ENCODE assay signal across 1 cellular context in genomic region chr13:44592448-44592847, GRCh38.
TF ChIP-seq lines count a peak whose summit lies in the region.

No MANE protein-coding gene starts in this region.

TF ChIP-seq in GM23338, 12 proteins besides CTCF, POLR2A, EP300 and RAD21:
- TF ChIP-seq CREB1 (CRISPR knock-in tag; IDR thresholded peaks at IDR 0.05; ENCODE audit: low read depth) (no peak), JUNB (IDR thresholded peaks at IDR 0.05; ENCODE audit: unreplicated experiment) (no peak), NANOG (IDR thresholded peaks at IDR 0.05; ENCODE audit: borderline replicate concordance) (no peak), EZH2phosphoT487 (IDR thresholded peaks at IDR 0.05; ENCODE audit: unreplicated experiment) (no peak), POLR2AphosphoS5 (IDR thresholded peaks at IDR 0.05; ENCODE audit: low read depth) (no peak), ZNF331 (CRISPR knock-in tag; IDR thresholded peaks at IDR 0.05; ENCODE audit: low read depth) (no peak), EZH2 (IDR thresholded peaks at IDR 0.05; ENCODE audit: low read depth, unreplicated experiment) (no peak), ZNF114 (CRISPR knock-in tag; IDR thresholded peaks at IDR 0.05) (no peak), STAT1 (IDR thresholded peaks at IDR 0.05; ENCODE audit: unreplicated experiment) (no peak)
- TF ChIP-seq, protein P1, sequence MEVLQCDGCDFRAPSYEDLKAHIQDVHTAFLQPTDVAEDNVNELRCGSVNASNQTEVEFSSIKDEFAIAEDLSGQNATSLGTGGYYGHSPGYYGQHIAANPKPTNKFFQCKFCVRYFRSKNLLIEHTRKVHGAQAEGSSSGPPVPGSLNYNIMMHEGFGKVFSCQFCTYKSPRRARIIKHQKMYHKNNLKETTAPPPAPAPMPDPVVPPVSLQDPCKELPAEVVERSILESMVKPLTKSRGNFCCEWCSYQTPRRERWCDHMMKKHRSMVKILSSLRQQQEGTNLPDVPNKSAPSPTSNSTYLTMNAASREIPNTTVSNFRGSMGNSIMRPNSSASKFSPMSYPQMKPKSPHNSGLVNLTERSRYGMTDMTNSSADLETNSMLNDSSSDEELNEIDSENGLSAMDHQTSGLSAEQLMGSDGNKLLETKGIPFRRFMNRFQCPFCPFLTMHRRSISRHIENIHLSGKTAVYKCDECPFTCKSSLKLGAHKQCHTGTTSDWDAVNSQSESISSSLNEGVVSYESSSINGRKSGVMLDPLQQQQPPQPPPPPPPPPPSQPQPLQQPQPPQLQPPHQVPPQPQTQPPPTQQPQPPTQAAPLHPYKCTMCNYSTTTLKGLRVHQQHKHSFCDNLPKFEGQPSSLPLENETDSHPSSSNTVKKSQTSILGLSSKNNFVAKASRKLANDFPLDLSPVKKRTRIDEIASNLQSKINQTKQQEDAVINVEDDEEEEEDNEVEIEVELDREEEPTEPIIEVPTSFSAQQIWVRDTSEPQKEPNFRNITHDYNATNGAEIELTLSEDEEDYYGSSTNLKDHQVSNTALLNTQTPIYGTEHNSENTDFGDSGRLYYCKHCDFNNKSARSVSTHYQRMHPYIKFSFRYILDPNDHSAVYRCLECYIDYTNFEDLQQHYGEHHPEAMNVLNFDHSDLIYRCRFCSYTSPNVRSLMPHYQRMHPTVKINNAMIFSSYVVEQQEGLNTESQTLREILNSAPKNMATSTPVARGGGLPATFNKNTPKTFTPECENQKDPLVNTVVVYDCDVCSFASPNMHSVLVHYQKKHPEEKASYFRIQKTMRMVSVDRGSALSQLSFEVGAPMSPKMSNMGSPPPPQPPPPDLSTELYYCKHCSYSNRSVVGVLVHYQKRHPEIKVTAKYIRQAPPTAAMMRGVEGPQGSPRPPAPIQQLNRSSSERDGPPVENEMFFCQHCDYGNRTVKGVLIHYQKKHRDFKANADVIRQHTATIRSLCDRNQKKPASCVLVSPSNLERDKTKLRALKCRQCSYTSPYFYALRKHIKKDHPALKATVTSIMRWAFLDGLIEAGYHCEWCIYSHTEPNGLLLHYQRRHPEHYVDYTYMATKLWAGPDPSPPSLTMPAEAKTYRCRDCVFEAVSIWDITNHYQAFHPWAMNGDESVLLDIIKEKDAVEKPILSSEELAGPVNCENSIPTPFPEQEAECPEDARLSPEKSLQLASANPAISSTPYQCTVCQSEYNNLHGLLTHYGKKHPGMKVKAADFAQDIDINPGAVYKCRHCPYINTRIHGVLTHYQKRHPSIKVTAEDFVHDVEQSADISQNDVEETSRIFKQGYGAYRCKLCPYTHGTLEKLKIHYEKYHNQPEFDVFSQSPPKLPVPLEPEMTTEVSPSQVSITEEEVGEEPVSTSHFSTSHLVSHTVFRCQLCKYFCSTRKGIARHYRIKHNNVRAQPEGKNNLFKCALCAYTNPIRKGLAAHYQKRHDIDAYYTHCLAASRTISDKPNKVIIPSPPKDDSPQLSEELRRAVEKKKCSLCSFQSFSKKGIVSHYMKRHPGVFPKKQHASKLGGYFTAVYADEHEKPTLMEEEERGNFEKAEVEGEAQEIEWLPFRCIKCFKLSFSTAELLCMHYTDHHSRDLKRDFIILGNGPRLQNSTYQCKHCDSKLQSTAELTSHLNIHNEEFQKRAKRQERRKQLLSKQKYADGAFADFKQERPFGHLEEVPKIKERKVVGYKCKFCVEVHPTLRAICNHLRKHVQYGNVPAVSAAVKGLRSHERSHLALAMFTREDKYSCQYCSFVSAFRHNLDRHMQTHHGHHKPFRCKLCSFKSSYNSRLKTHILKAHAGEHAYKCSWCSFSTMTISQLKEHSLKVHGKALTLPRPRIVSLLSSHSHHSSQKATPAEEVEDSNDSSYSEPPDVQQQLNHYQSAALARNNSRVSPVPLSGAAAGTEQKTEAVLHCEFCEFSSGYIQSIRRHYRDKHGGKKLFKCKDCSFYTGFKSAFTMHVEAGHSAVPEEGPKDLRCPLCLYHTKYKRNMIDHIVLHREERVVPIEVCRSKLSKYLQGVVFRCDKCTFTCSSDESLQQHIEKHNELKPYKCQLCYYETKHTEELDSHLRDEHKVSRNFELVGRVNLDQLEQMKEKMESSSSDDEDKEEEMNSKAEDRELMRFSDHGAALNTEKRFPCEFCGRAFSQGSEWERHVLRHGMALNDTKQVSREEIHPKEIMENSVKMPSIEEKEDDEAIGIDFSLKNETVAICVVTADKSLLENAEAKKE (CRISPR knock-in tag; IDR thresholded peaks at IDR 0.05) = no peak
- TF ChIP-seq, protein P2, sequence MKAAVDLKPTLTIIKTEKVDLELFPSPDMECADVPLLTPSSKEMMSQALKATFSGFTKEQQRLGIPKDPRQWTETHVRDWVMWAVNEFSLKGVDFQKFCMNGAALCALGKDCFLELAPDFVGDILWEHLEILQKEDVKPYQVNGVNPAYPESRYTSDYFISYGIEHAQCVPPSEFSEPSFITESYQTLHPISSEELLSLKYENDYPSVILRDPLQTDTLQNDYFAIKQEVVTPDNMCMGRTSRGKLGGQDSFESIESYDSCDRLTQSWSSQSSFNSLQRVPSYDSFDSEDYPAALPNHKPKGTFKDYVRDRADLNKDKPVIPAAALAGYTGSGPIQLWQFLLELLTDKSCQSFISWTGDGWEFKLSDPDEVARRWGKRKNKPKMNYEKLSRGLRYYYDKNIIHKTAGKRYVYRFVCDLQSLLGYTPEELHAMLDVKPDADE (IDR thresholded peaks at IDR 0.05) = no peak
- TF ChIP-seq, protein P3, sequence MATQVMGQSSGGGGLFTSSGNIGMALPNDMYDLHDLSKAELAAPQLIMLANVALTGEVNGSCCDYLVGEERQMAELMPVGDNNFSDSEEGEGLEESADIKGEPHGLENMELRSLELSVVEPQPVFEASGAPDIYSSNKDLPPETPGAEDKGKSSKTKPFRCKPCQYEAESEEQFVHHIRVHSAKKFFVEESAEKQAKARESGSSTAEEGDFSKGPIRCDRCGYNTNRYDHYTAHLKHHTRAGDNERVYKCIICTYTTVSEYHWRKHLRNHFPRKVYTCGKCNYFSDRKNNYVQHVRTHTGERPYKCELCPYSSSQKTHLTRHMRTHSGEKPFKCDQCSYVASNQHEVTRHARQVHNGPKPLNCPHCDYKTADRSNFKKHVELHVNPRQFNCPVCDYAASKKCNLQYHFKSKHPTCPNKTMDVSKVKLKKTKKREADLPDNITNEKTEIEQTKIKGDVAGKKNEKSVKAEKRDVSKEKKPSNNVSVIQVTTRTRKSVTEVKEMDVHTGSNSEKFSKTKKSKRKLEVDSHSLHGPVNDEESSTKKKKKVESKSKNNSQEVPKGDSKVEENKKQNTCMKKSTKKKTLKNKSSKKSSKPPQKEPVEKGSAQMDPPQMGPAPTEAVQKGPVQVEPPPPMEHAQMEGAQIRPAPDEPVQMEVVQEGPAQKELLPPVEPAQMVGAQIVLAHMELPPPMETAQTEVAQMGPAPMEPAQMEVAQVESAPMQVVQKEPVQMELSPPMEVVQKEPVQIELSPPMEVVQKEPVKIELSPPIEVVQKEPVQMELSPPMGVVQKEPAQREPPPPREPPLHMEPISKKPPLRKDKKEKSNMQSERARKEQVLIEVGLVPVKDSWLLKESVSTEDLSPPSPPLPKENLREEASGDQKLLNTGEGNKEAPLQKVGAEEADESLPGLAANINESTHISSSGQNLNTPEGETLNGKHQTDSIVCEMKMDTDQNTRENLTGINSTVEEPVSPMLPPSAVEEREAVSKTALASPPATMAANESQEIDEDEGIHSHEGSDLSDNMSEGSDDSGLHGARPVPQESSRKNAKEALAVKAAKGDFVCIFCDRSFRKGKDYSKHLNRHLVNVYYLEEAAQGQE (IDR thresholded peaks at IDR 0.05; ENCODE audit: unreplicated experiment) = no peak
